8 cellular contexts compared by ENCODE assay signal in the genomic region with DNA sequence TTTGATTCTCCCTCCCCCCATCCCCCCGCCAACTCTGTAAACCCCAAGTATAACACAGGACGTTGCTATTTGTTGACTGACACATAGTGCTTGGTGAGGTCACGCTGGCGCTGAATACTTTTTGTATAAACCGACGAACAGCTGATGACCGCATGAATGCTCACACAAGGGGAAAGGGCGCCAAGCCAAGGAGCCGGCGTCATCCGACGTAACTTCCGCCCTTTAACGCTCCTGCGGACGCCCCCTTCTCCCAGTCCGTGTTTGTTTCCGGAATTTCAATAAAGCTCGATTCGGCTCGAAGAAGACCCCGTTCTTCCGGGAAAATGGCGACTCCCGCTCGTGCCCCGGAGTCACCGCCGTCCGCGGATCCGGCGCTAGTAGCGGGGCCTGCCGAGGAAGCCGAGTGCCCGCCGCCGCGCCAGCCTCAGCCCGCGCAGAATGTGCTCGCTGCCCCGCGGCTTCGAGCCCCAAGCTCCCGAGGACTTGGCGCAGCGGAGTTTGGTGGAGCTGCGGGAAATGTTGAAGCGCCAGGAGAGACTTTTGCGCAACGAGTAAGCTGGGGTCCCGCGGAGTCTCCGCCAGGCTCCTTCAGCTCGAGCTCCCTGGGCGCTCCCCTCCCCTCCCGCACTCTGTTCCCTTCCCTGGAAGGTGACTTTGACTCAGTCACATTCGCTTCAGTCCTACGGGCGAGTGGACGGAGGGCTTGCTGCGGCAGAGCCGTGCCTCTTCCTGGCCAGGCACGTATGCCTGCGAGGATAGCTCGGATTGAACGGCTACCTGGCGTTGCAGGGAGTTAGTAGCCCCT.
DNase-seq lines count a peak whose midpoint lies in the region; ATAC-seq lines count a peak whose summit lies in the region.

POLR2M (plus strand) TSS at position 310 of the 805 bp plus-strand sequence; CDS start at position 439, 129 bp downstream.

- ATAC-seq in GM19023 (IDR thresholded peaks at IDR 0.05; ENCODE audit: unreplicated experiment): peak; percentile 97
- peak; percentile 96 for ATAC-seq in HG03280 (IDR thresholded peaks at IDR 0.05; ENCODE audit: unreplicated experiment)

- peak; percentile 92 for DNase-seq in AG08396 (ENCODE audit: low spot score)
- peak; percentile 79 for DNase-seq in NCI-H345 treated with DMSO at 0.1 percent for 48 hours (lab: John Stamatoyannopoulos, UW; ENCODE audit: unreplicated experiment)
- peak; percentile 68 to 75 (median 75) for DNase-seq in activated CD4-positive, CD25-positive, alpha-beta regulatory T cell (lab: John Stamatoyannopoulos, UW)
- peak; percentile 93 for DNase-seq in central memory CD4-positive, alpha-beta T cell
- DNase-seq in iris pigment epithelial cell (ENCODE audit: low read depth): peak; percentile 100
- peak; percentile 83 to 84 for DNase-seq in stimulated activated CD4-positive, alpha-beta T cell treated with anti-CD3 and anti-CD28 coated beads, Interleukin-12 subunit alpha, Interleukin-12 subunit beta, amount 100 ng/mL, for 24 hours (ENCODE audit: low read depth in 2 of 2)

Comparison
In these comparisons a context has a peak if more than half of its experiments do, and no peak if none do; other contexts are left out.
1. Peak in every context shown above with its lines: DNase-seq and ATAC-seq.